10 cellular contexts compared by ENCODE assay signal in the genomic region with DNA sequence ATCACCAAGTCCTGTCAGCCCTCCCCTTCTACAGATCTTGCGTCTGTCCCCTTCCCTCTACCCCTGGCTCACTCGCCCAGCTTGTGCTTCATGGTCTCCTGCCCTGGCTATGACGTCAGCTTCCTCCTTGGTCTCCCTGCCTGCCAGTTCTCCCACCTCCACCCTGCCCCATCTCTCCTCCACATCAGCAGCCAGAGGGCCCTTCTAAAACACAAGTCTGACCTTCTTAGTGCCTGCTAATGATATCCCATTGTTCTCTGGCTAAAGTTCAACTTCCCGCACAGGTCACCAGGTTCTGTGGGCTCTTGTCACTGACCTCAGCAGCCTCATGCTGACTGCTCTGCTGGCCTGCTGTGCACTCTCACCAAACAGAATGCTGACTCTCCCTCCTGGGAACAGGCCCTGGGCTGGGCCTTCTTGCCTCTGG. TPM values are rescaled to one million over a fixed set of nuclear protein-coding genes. Genes with fewer than 3 reads are reported as not detected.
DNase-seq lines count a peak whose midpoint lies in the region; ATAC-seq and TF ChIP-seq lines count a peak whose summit lies in the region.
"Had no signal": no experiment of that assay in that cellular context is flagged by ENCODE, and none has a peak within 500 bp of the region (broad histone marks: within the 10 kb centered on the region; RNA-seq: fewer than 3 reads in every experiment).

No MANE protein-coding gene starts in this region.

- H3K36me3 ChIP-seq in OCI-LY3 (replicated peaks; ENCODE audit: low read depth, low read length) (no peaks in the 10 kb centered on the region), esophagus squamous epithelium (no peaks in the 10 kb centered on the region), neuronal stem cell (replicated peaks in 1 of 2; ENCODE audit: control insufficient read depth in 2 of 2, insufficient read depth in 2 of 2, low read length in 2 of 2) (no peaks in the 10 kb centered on the region), smooth muscle cell (ENCODE audit: low read depth) (no peaks in the 10 kb centered on the region)

- H3F3A ChIP-seq in smooth muscle cell (ENCODE audit: low read depth): no peaks in the 10 kb centered on the region

- no peak overlapping the region for H3K14ac ChIP-seq in neuronal stem cell (ENCODE audit: low read length)

- H3K4me1 ChIP-seq in OCI-LY3 (ENCODE audit: low read length): peaks cover 21% of the 10 kb centered on the region
- H3K4me1 ChIP-seq in esophagus squamous epithelium: peaks cover 19 to 55% (median 25%) of the 10 kb centered on the region in 3 donors
- peaks cover 9 to 13% of the 10 kb centered on the region in 2 donors for H3K4me1 ChIP-seq in neuronal stem cell (ENCODE audit: control insufficient read depth in 2 of 2, insufficient read depth in 1 of 2, low read depth in 1 of 2, low read length in 2 of 2)
- H3K4me1 ChIP-seq in smooth muscle cell (ENCODE audit: low read depth): peaks cover 6% of the 10 kb centered on the region

- H3K9ac ChIP-seq in OCI-LY3 (ENCODE audit: low read length) (no peak overlapping the region), neuronal stem cell (ENCODE audit: low read depth, low read length, poor library complexity) (peak overlapping the region; percentile 47), smooth muscle cell (ENCODE audit: low read depth) (no peak overlapping the region)

- no peak overlapping the region for H2BK5ac ChIP-seq in neuronal stem cell (ENCODE audit: low read length)

- H3K23ac ChIP-seq in neuronal stem cell (ENCODE audit: low read depth, low read length, poor library complexity): peak overlapping the region; percentile 16

- DNase-seq in ELF-1 (ENCODE audit: low read depth, low spot score): peak; percentile 41
- no peak for DNase-seq in esophagus squamous epithelium (lab: John Stamatoyannopoulos, UW)
- DNase-seq in neuronal stem cell (ENCODE audit: low spot score): no peak
- no peak for DNase-seq in DMS153 treated with DMSO at 0.1 percent for 48 hours (lab: John Stamatoyannopoulos, UW; ENCODE audit: unreplicated experiment)
- DNase-seq in anterior cingulate cortex (lab: John Stamatoyannopoulos, UW): no peak
- no peak for DNase-seq in smooth muscle cell (lab: John Stamatoyannopoulos, UW; ENCODE audit: unreplicated experiment)
- DNase-seq: GF-D8, NCI-H510A had no signal

- H3K4ac ChIP-seq in neuronal stem cell (ENCODE audit: low read length): no peak overlapping the region

- no peak for TF ChIP-seq POLR2A in esophagus squamous epithelium (IDR thresholded peaks at IDR 0.05)

- H3K4me3 ChIP-seq in OCI-LY3 (ENCODE audit: low read length) (no peak overlapping the region), esophagus squamous epithelium (no peak overlapping the region), neuronal stem cell (ENCODE audit: low read length in 2 of 2) (no peak overlapping the region), smooth muscle cell (no peak overlapping the region)

- ATAC-seq in HG03045 (IDR thresholded peaks at IDR 0.05; ENCODE audit: unreplicated experiment): no peak

- 41 to 47% methylated on average over 4 of the region's 4 CpGs for WGBS in esophagus squamous epithelium, 2 donors
- WGBS in neuronal stem cell (ENCODE audit: extremely low coverage in 2 of 2, insufficient read length in 2 of 2, insufficient replicate concordance in 1 of 2), 2 donors: no CpG with 5 or more reads among the region's 4 CpGs
- WGBS in smooth muscle cell (ENCODE audit: low lambda C conversion rate): 70% methylated on average over 4 of the region's 4 CpGs

- no peak overlapping the region for H3K27ac ChIP-seq in OCI-LY3 (ENCODE audit: low read length)
- H3K27ac ChIP-seq in esophagus squamous epithelium: peak overlapping the region; percentile 38 to 75 (median 56)
- H3K27ac ChIP-seq in neuronal stem cell (replicated peaks; ENCODE audit: low read length): no peak overlapping the region
- H3K27ac ChIP-seq in smooth muscle cell (ENCODE audit: low read depth): no peak overlapping the region

- H3K27me3 ChIP-seq in OCI-LY3 (ENCODE audit: low read depth, low read length): no peaks in the 10 kb centered on the region
- peaks cover 0 to 17% (median 0%) of the 10 kb centered on the region in 4 donors for H3K27me3 ChIP-seq in esophagus squamous epithelium
- peaks cover 0 to 6% (median 0%) of the 10 kb centered on the region in 3 experiments for H3K27me3 ChIP-seq in neuronal stem cell (ENCODE audit: control insufficient read depth in 3 of 3, insufficient read depth in 3 of 3, low read depth in 1 of 3, low read length in 3 of 3)
- peaks cover 24% of the 10 kb centered on the region for H3K27me3 ChIP-seq in smooth muscle cell (ENCODE audit: low read depth)

- H4K91ac ChIP-seq in neuronal stem cell (ENCODE audit: low read depth, low read length, poor library complexity): no peak overlapping the region

- H2AFZ ChIP-seq in OCI-LY3 (ENCODE audit: low read depth, low read length) (peak overlapping the region; percentile 30; the same call in 1 of the 2 replicates), neuronal stem cell (ENCODE audit: low read length) (peak overlapping the region; percentile 25), smooth muscle cell (ENCODE audit: low read depth) (no peak overlapping the region)

- H2BK120ac ChIP-seq in neuronal stem cell (ENCODE audit: low read depth, low read length): no peak overlapping the region

- H3K79me1 ChIP-seq in neuronal stem cell (ENCODE audit: low read depth, low read length): no peaks in the 10 kb centered on the region

- TF ChIP-seq CTCF in OCI-LY3 (IDR thresholded peaks at IDR 0.05; ENCODE audit: low read depth, low read length) (no peak), esophagus squamous epithelium (IDR thresholded peaks at IDR 0.05) (no peak), smooth muscle cell (IDR thresholded peaks at IDR 0.05; ENCODE audit: borderline replicate concordance, insufficient read depth, poor library complexity, severe bottlenecking) (no peak)

- no peaks in the 10 kb centered on the region for H4K20me1 ChIP-seq in OCI-LY3 (ENCODE audit: insufficient read depth, low read length)
- H4K20me1 ChIP-seq in smooth muscle cell (ENCODE audit: low read depth): no peaks in the 10 kb centered on the region

- H3K4me2 ChIP-seq in OCI-LY3 (ENCODE audit: low read length) (no peak overlapping the region), neuronal stem cell (ENCODE audit: insufficient read depth, low read length, poor library complexity, severe bottlenecking) (no peak overlapping the region), smooth muscle cell (no peak overlapping the region)

- H4K8ac ChIP-seq in neuronal stem cell (ENCODE audit: low read depth, low read length): no peak overlapping the region

- H3K9me3 ChIP-seq in OCI-LY3 (ENCODE audit: insufficient read depth, low read length) (no peaks in the 10 kb centered on the region), esophagus squamous epithelium (no peaks in the 10 kb centered on the region), neuronal stem cell (replicated peaks in 1 of 2; ENCODE audit: control insufficient read depth in 2 of 2, insufficient read depth in 1 of 2, low read depth in 1 of 2, low read length in 2 of 2) (no peaks in the 10 kb centered on the region), smooth muscle cell (replicated peaks; ENCODE audit: low read depth) (no peaks in the 10 kb centered on the region)

- H2BK12ac ChIP-seq in neuronal stem cell (ENCODE audit: low read length): no peak overlapping the region

- H2BK15ac ChIP-seq in neuronal stem cell (ENCODE audit: low read length): no peak overlapping the region

- H3K79me2 ChIP-seq in OCI-LY3 (ENCODE audit: low read length) (no peaks in the 10 kb centered on the region), smooth muscle cell (ENCODE audit: low read depth) (no peaks in the 10 kb centered on the region)

- H3K18ac ChIP-seq in neuronal stem cell (ENCODE audit: low read length): peak overlapping the region; percentile 15

- intact Hi-C loops in esophagus squamous epithelium (cut with DNase I): no loop called here

- H2AK5ac ChIP-seq in neuronal stem cell (ENCODE audit: low read depth, low read length): no peak overlapping the region

RNA-seq across cellular contexts. Expression of a gene that starts 24.6 kb away (rescaled TPM):
- 10 to 100 TPM; 15.4 to 27.6 (median 24.8) TPM for total RNA-seq in esophagus squamous epithelium
- 21.4 TPM for polyA plus RNA-seq in neuronal stem cell (2013, experiment 1 of 2)
- polyA plus RNA-seq in neuronal stem cell (2013, experiment 2 of 2): 21.2 TPM
- total RNA-seq in smooth muscle cell: 3.7 and 4.5 TPM in 2 replicates
- 0.98 and 2.4 TPM in 2 replicates for polyA plus RNA-seq in smooth muscle cell

RNA-seq across cellular contexts. Expression of a gene that starts 28.6 kb away (rescaled TPM):
- 10 to 100 TPM; 20.4 to 49.1 (median 30.8) TPM for total RNA-seq in esophagus squamous epithelium
- 2.1 TPM for polyA plus RNA-seq in neuronal stem cell (2013, experiment 1 of 2)
- 2.4 TPM for polyA plus RNA-seq in neuronal stem cell (2013, experiment 2 of 2)
- 3.2 and 3.3 TPM in 2 replicates for total RNA-seq in smooth muscle cell
- polyA plus RNA-seq in smooth muscle cell: 5.3 and 5.5 TPM in 2 replicates

RNA-seq across cellular contexts. Expression of a gene that starts 43.1 kb away (rescaled TPM):
- total RNA-seq in esophagus squamous epithelium: 10 to 100 TPM; 13.2 to 20.8 (median 16.8) TPM
- 33.8 TPM for polyA plus RNA-seq in neuronal stem cell (2013, experiment 1 of 2)
- polyA plus RNA-seq in neuronal stem cell (2013, experiment 2 of 2): 35.1 TPM
- 22.1 and 26.7 TPM in 2 replicates for total RNA-seq in smooth muscle cell
- polyA plus RNA-seq in smooth muscle cell: 12.8 and 19.7 TPM in 2 replicates

Comparison
In these comparisons a context has a peak if more than half of its experiments do, and no peak if none do; other contexts are left out.
1. H3K27ac ChIP-seq: peak in esophagus squamous epithelium (4 of 4); none in OCI-LY3 (single experiment), neuronal stem cell (single experiment) and smooth muscle cell (single experiment).